Comparison of ENCODE assay signal across 26 cellular contexts in the genomic region with DNA sequence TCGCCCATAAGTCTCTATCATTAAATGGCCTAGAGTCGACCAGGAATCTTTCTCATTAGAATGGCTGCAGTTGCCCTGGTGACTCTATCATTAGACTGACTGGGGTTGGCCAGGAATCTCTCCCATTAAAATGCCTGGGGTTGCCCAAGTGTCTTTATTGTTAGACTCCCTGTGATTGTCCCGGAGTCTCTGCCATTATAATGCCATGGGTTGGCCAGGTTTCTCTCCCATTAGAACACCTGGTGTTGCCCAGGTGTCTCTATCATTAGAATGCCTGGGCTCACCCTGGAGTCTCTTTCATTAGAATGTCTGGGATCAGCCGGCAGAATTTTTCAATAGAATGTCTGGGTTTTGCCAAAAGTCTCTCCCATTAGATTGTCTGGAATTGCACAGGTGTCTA.
"Had no signal": no experiment of that assay in that cellular context is flagged by ENCODE, and none has a peak within 500 bp of the region (broad histone marks: within the 10 kb centered on the region; RNA-seq: fewer than 3 reads in every experiment).

No MANE protein-coding gene starts in this region.

- H3K36me3 ChIP-seq: left lung, lower lobe of right lung, ovary, prostate gland, uterus had no signal

- H3K27me3 ChIP-seq: left lung, ovary, tibial nerve, uterus had no signal

- DNase-seq: hypothalamus; immature natural killer cell; kidney; left colon; left lung; lower lobe of right lung; mammary epithelial cell; mesenchymal stem cell; naive thymus-derived CD4-positive, alpha-beta T cell; ovary; retina; right cardiac atrium; stimulated activated CD4-positive, alpha-beta T cell treated with anti-CD3 and anti-CD28 coated beads, Interleukin-12 subunit alpha, Interleukin-12 subunit beta, amount 100 ng/mL, for 4 hours; stimulated activated CD4-positive, alpha-beta T cell treated with anti-CD3 and anti-CD28 coated beads, Interleukin-15, amount 100 ng/mL, for 24 hours; stimulated activated CD4-positive, alpha-beta T cell treated with anti-CD3 and anti-CD28 coated beads, Interleukin-2, amount 100 ng/mL, for 24 hours; stimulated activated CD4-positive, alpha-beta T cell treated with anti-CD3 and anti-CD28 coated beads, Interleukin-4, amount 100 ng/mL, for 1 hour; stimulated activated naive B cell treated with anti-CD40 and anti-IgM and Interleukin-4, amounts not matched to agents 10 μg/mL and 1 μg/mL and 100 μg/mL, for 72 hours; stimulated activated naive CD8-positive, alpha-beta T cell treated with anti-CD3 and anti-CD28 coated beads, Interleukin-15, Interleukin-2, amounts not matched to agents 100 U/mL and 50 U/mL, for 24 hours; uterus had no signal

- H3K27ac ChIP-seq: left lung, lower lobe of right lung, ovary, prostate gland, skin epidermis, tibial nerve, uterus had no signal

- H3K4me1 ChIP-seq: left lung, lower lobe of right lung, prostate gland, tibial nerve, uterus had no signal

- ATAC-seq: left colon; left lung; lower lobe of right lung; naive thymus-derived CD4-positive, alpha-beta T cell; natural killer cell treated with Interleukin-12 subunit alpha and Interleukin-12 subunit beta and Interleukin-15 and Interleukin-18, amount 100 ng/mL, for 72 hours; right cardiac atrium; sciatic nerve; stimulated activated naive B cell treated with anti-CD40 and anti-IgM and Interleukin-4, amounts not matched to agents 10 μg/mL and 1 μg/mL and 100 μg/mL, for 72 hours; stimulated activated naive CD8-positive, alpha-beta T cell treated with anti-CD3 and anti-CD28 coated beads, Interleukin-15, Interleukin-2, amounts not matched to agents 100 U/mL and 50 U/mL, for 24 hours had no signal

- H3K4me1 Mint-ChIP-seq: immature natural killer cell, mesothelial cell of epicardium had no signal

- H3K4me3 ChIP-seq: left lung, lower lobe of right lung, ovary, prostate gland, skin epidermis, tibial nerve, uterus had no signal

- H3K9me3 ChIP-seq: lower lobe of right lung, ovary, prostate gland, uterus had no signal

- H3K27ac Mint-ChIP-seq: immature natural killer cell; mesothelial cell of epicardium; naive thymus-derived CD4-positive, alpha-beta T cell; natural killer cell treated with Interleukin-12 subunit alpha and Interleukin-12 subunit beta and Interleukin-15 and Interleukin-18, amount 100 ng/mL, for 72 hours; stimulated activated naive B cell treated with anti-CD40 and anti-IgM and Interleukin-4, amounts not matched to agents 10 μg/mL and 1 μg/mL and 100 μg/mL, for 72 hours; type B pancreatic cell had no signal

- H3K4me3 Mint-ChIP-seq: immature natural killer cell; mesothelial cell of epicardium; naive thymus-derived CD4-positive, alpha-beta T cell; natural killer cell treated with Interleukin-12 subunit alpha and Interleukin-12 subunit beta and Interleukin-15 and Interleukin-18, amount 100 ng/mL, for 72 hours; stimulated activated naive B cell treated with anti-CD40 and anti-IgM and Interleukin-4, amounts not matched to agents 10 μg/mL and 1 μg/mL and 100 μg/mL, for 72 hours; type B pancreatic cell had no signal

- H3K27me3 Mint-ChIP-seq: naive thymus-derived CD4-positive, alpha-beta T cell; natural killer cell treated with Interleukin-12 subunit alpha and Interleukin-12 subunit beta and Interleukin-15 and Interleukin-18, amount 100 ng/mL, for 72 hours; stimulated activated naive B cell treated with anti-CD40 and anti-IgM and Interleukin-4, amounts not matched to agents 10 μg/mL and 1 μg/mL and 100 μg/mL, for 72 hours; type B pancreatic cell had no signal
